31 cellular contexts compared by ENCODE assay signal in genomic region chr3:177942911-177943310, GRCh38.
"Had no signal": no experiment of that assay in that cellular context is flagged by ENCODE, and none has a peak within 500 bp of the region (broad histone marks: within the 10 kb centered on the region; RNA-seq: fewer than 3 reads in every experiment).

No MANE protein-coding gene starts in this region.

- H3K9me3 Mint-ChIP-seq: activated CD4-positive, alpha-beta memory T cell treated with anti-CD3 and anti-CD28 coated beads for 36 hours; activated naive CD4-positive, alpha-beta T cell treated with anti-CD3 and anti-CD28 coated beads for 36 hours; effector memory CD8-positive, alpha-beta T cell had no signal

- DNase-seq: activated CD4-positive, alpha-beta memory T cell treated with anti-CD3 and anti-CD28 coated beads for 36 hours; activated CD4-positive, alpha-beta T cell treated with anti-CD3 and anti-CD28 coated beads for 36 hours; activated CD4-positive, alpha-beta T cell treated with anti-CD3 and anti-CD28 coated beads, Interleukin-2, amount 10 ng/mL, durations not matched to agents 24 days and 14 days; activated CD4-positive, CD25-positive, alpha-beta regulatory T cell; activated CD4-positive, CD25-positive, alpha-beta regulatory T cell treated with anti-CD3 and anti-CD28 coated beads, Interleukin-2, amount 50 U/mL, for 72 hours; activated CD8-positive, alpha-beta memory T cell treated with anti-CD3 and anti-CD28 coated beads for 24 hours; activated effector memory CD4-positive, alpha-beta T cell treated with Interleukin-2 at 50 U/mL for 16 hours; activated gamma-delta T cell treated with Interleukin-2 at 50 U/mL for 16 hours; activated naive CD4-positive, alpha-beta T cell treated with anti-CD3 and anti-CD28 coated beads for 36 hours; activated naive CD8-positive, alpha-beta T cell treated with anti-CD3 and anti-CD28 coated beads, Interleukin-2, amount 10 ng/mL, durations not matched to agents 7 days and 5 days; activated T-cell treated with anti-CD3 and anti-CD28 coated beads, Interleukin-2, amount 50 U/mL, for 4 hours; central memory CD4-positive, alpha-beta T cell; cerebellar nuclear complex; colonic mucosa; dorsolateral prefrontal cortex; effector CD4-positive, alpha-beta T cell; effector memory CD8-positive, alpha-beta T cell; erythroblast; foreskin keratinocyte; gastrocnemius medialis; glutamatergic neuron; heart left ventricle; T-helper 2 cell had no signal

- H3K4me3 Mint-ChIP-seq: activated CD4-positive, alpha-beta memory T cell treated with anti-CD3 and anti-CD28 coated beads for 36 hours; activated CD4-positive, alpha-beta T cell treated with anti-CD3 and anti-CD28 coated beads for 36 hours; activated CD4-positive, alpha-beta T cell treated with anti-CD3 and anti-CD28 coated beads, Interleukin-2, amount 10 ng/mL, durations not matched to agents 24 days and 14 days; activated naive CD4-positive, alpha-beta T cell treated with anti-CD3 and anti-CD28 coated beads for 36 hours; activated naive CD8-positive, alpha-beta T cell treated with anti-CD3 and anti-CD28 coated beads, Interleukin-2, amount 10 ng/mL, durations not matched to agents 7 days and 5 days; activated T-cell treated with anti-CD3 and anti-CD28 coated beads, Interleukin-2, amount 50 U/mL, for 4 hours; activated T-helper 17 cell treated with anti-CD3 and anti-CD28 coated beads, Interleukin-2, amount 50 U/mL, for 72 hours; brain; dendritic cell treated with granulocyte-macrophage colony-stimulating factor and Interleukin-4, amounts not matched to agents 40 ng/mL and 50 ng/mL, for 4 days; effector memory CD8-positive, alpha-beta T cell had no signal

- H3K4me1 ChIP-seq: breast epithelium, colonic mucosa, esophagus muscularis mucosa, foreskin keratinocyte, gastrocnemius medialis had no signal

- H3K9me3 ChIP-seq: ascending aorta, breast epithelium, colonic mucosa, esophagus muscularis mucosa, gastrocnemius medialis, heart left ventricle had no signal

- H3K27ac ChIP-seq: ascending aorta, breast epithelium, cardiac muscle cell, colonic mucosa, dorsolateral prefrontal cortex, esophagus muscularis mucosa, foreskin keratinocyte, gastrocnemius medialis, heart left ventricle had no signal

- H3K27me3 Mint-ChIP-seq: activated CD4-positive, alpha-beta memory T cell treated with anti-CD3 and anti-CD28 coated beads for 36 hours; activated CD4-positive, alpha-beta T cell treated with anti-CD3 and anti-CD28 coated beads for 36 hours; activated CD4-positive, alpha-beta T cell treated with anti-CD3 and anti-CD28 coated beads, Interleukin-2, amount 10 ng/mL, durations not matched to agents 24 days and 14 days; activated naive CD8-positive, alpha-beta T cell treated with anti-CD3 and anti-CD28 coated beads, Interleukin-2, amount 10 ng/mL, durations not matched to agents 7 days and 5 days; activated T-helper 17 cell treated with anti-CD3 and anti-CD28 coated beads, Interleukin-2, amount 50 U/mL, for 72 hours; effector memory CD8-positive, alpha-beta T cell had no signal

- H3K36me3 ChIP-seq: ascending aorta, breast epithelium, cardiac muscle cell, colonic mucosa, esophagus muscularis mucosa, gastrocnemius medialis, heart left ventricle had no signal

- H3K27me3 ChIP-seq: ascending aorta, breast epithelium, cardiac muscle cell, colonic mucosa, dorsolateral prefrontal cortex, esophagus muscularis mucosa, foreskin keratinocyte, gastrocnemius medialis, heart left ventricle had no signal

- H3K36me3 Mint-ChIP-seq: brain had no signal

- ATAC-seq: activated CD4-positive, alpha-beta T cell treated with anti-CD3 and anti-CD28 coated beads for 36 hours; activated naive CD4-positive, alpha-beta T cell treated with anti-CD3 and anti-CD28 coated beads, Interleukin-2, amount 50 U/mL, for 72 hours; activated T-cell treated with anti-CD3 and anti-CD28 coated beads, Interleukin-2, amount 50 U/mL, for 4 hours; activated T-helper 17 cell treated with anti-CD3 and anti-CD28 coated beads, Interleukin-2, amount 50 U/mL, for 72 hours; effector memory CD8-positive, alpha-beta T cell; foreskin keratinocyte; gastrocnemius medialis; heart left ventricle had no signal

- H3K4me3 ChIP-seq: ascending aorta, breast epithelium, cardiac muscle cell, colonic mucosa, dorsolateral prefrontal cortex, esophagus muscularis mucosa, gastrocnemius medialis, heart left ventricle had no signal

- H3K27ac Mint-ChIP-seq: activated CD4-positive, alpha-beta memory T cell treated with anti-CD3 and anti-CD28 coated beads for 36 hours; activated CD4-positive, alpha-beta T cell treated with anti-CD3 and anti-CD28 coated beads for 36 hours; activated CD4-positive, alpha-beta T cell treated with anti-CD3 and anti-CD28 coated beads, Interleukin-2, amount 10 ng/mL, durations not matched to agents 24 days and 14 days; activated T-helper 17 cell treated with anti-CD3 and anti-CD28 coated beads, Interleukin-2, amount 50 U/mL, for 72 hours; brain; dendritic cell treated with granulocyte-macrophage colony-stimulating factor and Interleukin-4, amounts not matched to agents 40 ng/mL and 50 ng/mL, for 4 days; effector memory CD8-positive, alpha-beta T cell had no signal
